Comparison of ENCODE assay signal across 21 cellular contexts in genomic region chr4:5280845-5281244, GRCh38.
"Had no signal": no experiment of that assay in that cellular context is flagged by ENCODE, and none has a peak within 500 bp of the region (broad histone marks: within the 10 kb centered on the region; RNA-seq: fewer than 3 reads in every experiment).

No MANE protein-coding gene starts in this region.

- H3K4me1 Mint-ChIP-seq: activated naive CD8-positive, alpha-beta T cell treated with anti-CD3 and anti-CD28 coated beads, Interleukin-2, amount 50 U/mL, for 24 hours; memory B cell had no signal

- H2AFZ ChIP-seq: hepatocyte had no signal

- H3K36me3 ChIP-seq: esophagus squamous epithelium, left lung, neutrophil, thoracic aorta, upper lobe of right lung had no signal

- DNase-seq: activated CD4-positive, CD25-positive, alpha-beta regulatory T cell treated with anti-CD3 and anti-CD28 coated beads, Interleukin-2, amount 50 U/mL, for 72 hours; activated gamma-delta T cell treated with Interleukin-2 at 50 U/mL for 16 hours; activated naive CD8-positive, alpha-beta T cell treated with anti-CD3 and anti-CD28 coated beads, Interleukin-2, amount 50 U/mL, for 24 hours; activated T-cell treated with anti-CD3 and anti-CD28 coated beads, Interleukin-2, amount 50 U/mL, for 24 hours; aorta; cortex of kidney; effector CD4-positive, alpha-beta T cell; esophagus squamous epithelium; left lung; naive thymus-derived CD8-positive, alpha-beta T cell; retina; SK-N-SH; stimulated activated CD4-positive, alpha-beta T cell treated with anti-CD3 and anti-CD28 coated beads, Interleukin-4, amount 100 ng/mL, for 4 hours; stimulated activated CD8-positive, alpha-beta memory T cell treated with anti-CD3 and anti-CD28 coated beads, Interleukin-4, amount 100 ng/mL, for 48 hours; T-cell; T1000; upper lobe of right lung had no signal

- H3K4me2 ChIP-seq: hepatocyte, SK-N-SH had no signal

- H3K36me3 Mint-ChIP-seq: memory B cell; naive thymus-derived CD8-positive, alpha-beta T cell; T-cell had no signal

- ATAC-seq: activated naive CD8-positive, alpha-beta T cell treated with anti-CD3 and anti-CD28 coated beads, Interleukin-2, amount 50 U/mL, for 24 hours; left lung; naive thymus-derived CD8-positive, alpha-beta T cell; T-cell; upper lobe of right lung had no signal

- H3K9ac ChIP-seq: SK-N-SH had no signal

- H3K4me1 ChIP-seq: esophagus squamous epithelium, left lung, upper lobe of right lung had no signal

- H3K4me3 ChIP-seq: esophagus squamous epithelium, hepatocyte, left lung, thoracic aorta, upper lobe of right lung had no signal

- H3K27me3 Mint-ChIP-seq: activated naive CD8-positive, alpha-beta T cell treated with anti-CD3 and anti-CD28 coated beads, Interleukin-2, amount 50 U/mL, for 24 hours; activated T-cell treated with anti-CD3 and anti-CD28 coated beads, Interleukin-2, amount 50 U/mL, for 24 hours; memory B cell; T-cell had no signal

- H3K27ac ChIP-seq: esophagus squamous epithelium, hepatocyte, left lung, neutrophil, thoracic aorta, upper lobe of right lung had no signal

- H3K9me3 ChIP-seq: esophagus squamous epithelium, left lung, neutrophil, SK-N-SH, thoracic aorta, upper lobe of right lung had no signal

- H3K9me3 Mint-ChIP-seq: activated naive CD8-positive, alpha-beta T cell treated with anti-CD3 and anti-CD28 coated beads, Interleukin-2, amount 50 U/mL, for 24 hours; activated T-cell treated with anti-CD3 and anti-CD28 coated beads, Interleukin-2, amount 50 U/mL, for 24 hours; memory B cell; naive thymus-derived CD8-positive, alpha-beta T cell; T-cell had no signal

- H3K27ac Mint-ChIP-seq: activated naive CD8-positive, alpha-beta T cell treated with anti-CD3 and anti-CD28 coated beads, Interleukin-2, amount 50 U/mL, for 24 hours; activated T-cell treated with anti-CD3 and anti-CD28 coated beads, Interleukin-2, amount 50 U/mL, for 24 hours; memory B cell; naive thymus-derived CD8-positive, alpha-beta T cell; T-cell had no signal

- H3K27me3 ChIP-seq: esophagus squamous epithelium, hepatocyte, left lung, neutrophil, upper lobe of right lung had no signal

- H3K79me2 ChIP-seq: hepatocyte had no signal

- H3K4me3 Mint-ChIP-seq: activated naive CD8-positive, alpha-beta T cell treated with anti-CD3 and anti-CD28 coated beads, Interleukin-2, amount 50 U/mL, for 24 hours; activated T-cell treated with anti-CD3 and anti-CD28 coated beads, Interleukin-2, amount 50 U/mL, for 24 hours; memory B cell; naive thymus-derived CD8-positive, alpha-beta T cell; T-cell had no signal
